9 cellular contexts compared by ENCODE assay signal in genomic region chr1:1513675-1514074, GRCh38. TPM values are rescaled to one million over a fixed set of nuclear protein-coding genes. Genes with fewer than 3 reads are reported as not detected.
A peak's percentile ranks its signal among the peaks of the same experiment; 100 is the strongest.
DNase-seq lines count a peak whose midpoint lies in the region; TF ChIP-seq lines count a peak whose summit lies in the region.
"Not testable (repeated sequence)": the region's sequence is repeated elsewhere in the genome, so short reads cannot be mapped to it uniquely, and the experiment has no call there.
"Had no signal": no experiment of that assay in that cellular context is flagged by ENCODE, and none has a peak within 500 bp of the region (broad histone marks: within the 10 kb centered on the region; RNA-seq: fewer than 3 reads in every experiment).

No MANE protein-coding gene starts in this region.

- WGBS in mesenchymal stem cell, result 93% methylated on average over 13 of the region's 18 CpGs
- WGBS in smooth muscle cell (ENCODE audit: low lambda C conversion rate), result 100% methylated on average over 4 of the region's 18 CpGs

- H3K9me3 ChIP-seq in Loucy (ENCODE audit: insufficient read depth, low read depth, low read length); mesenchymal stem cell (ENCODE audit: control insufficient read depth, low read length); smooth muscle cell (replicated peaks; ENCODE audit: low read depth): not testable (repeated sequence)

- H3K27me3 ChIP-seq in ACC112 (ENCODE audit: insufficient read depth, low read length); Loucy (ENCODE audit: insufficient read depth, low read length, poor library complexity, severe bottlenecking); mesenchymal stem cell (ENCODE audit: control insufficient read depth in 1 of 2, insufficient read depth in 1 of 2, low read length in 2 of 2); smooth muscle cell (ENCODE audit: low read depth): not testable (repeated sequence)

- H4K20me1 ChIP-seq in Loucy (ENCODE audit: insufficient read depth, low read length, poor library complexity, severe bottlenecking); smooth muscle cell (ENCODE audit: low read depth): not testable (repeated sequence)

- not testable (repeated sequence) for H3K23ac ChIP-seq in mesenchymal stem cell (ENCODE audit: low read length in 2 of 2)

- not testable (repeated sequence) for H3K18ac ChIP-seq in mesenchymal stem cell (ENCODE audit: low read depth in 1 of 2, low read length in 2 of 2)

- H3K14ac ChIP-seq in mesenchymal stem cell (ENCODE audit: low read length in 2 of 2), result not testable (repeated sequence)

- H3K27ac Mint-ChIP-seq in activated T-helper 2 cell treated with anti-CD3 and anti-CD28 coated beads, Interferon-gamma antibody, Interleukin-2, Interleukin-4, amounts not matched to agents 10 μg/mL and 5 μg/mL and 100 μg/mL, durations not matched to agents 14 hours and 24 hours and 36 hours; chondrocyte (ENCODE audit: unreplicated experiment): not testable (repeated sequence)

- not testable (repeated sequence) for H3K4me1 Mint-ChIP-seq in activated T-helper 2 cell treated with anti-CD3 and anti-CD28 coated beads, Interferon-gamma antibody, Interleukin-2, Interleukin-4, amounts not matched to agents 10 μg/mL and 5 μg/mL and 100 μg/mL, durations not matched to agents 14 hours and 24 hours and 36 hours (ENCODE audit: low read depth)
- H3K4me1 Mint-ChIP-seq in chondrocyte (ENCODE audit: low read depth), result peaks cover 18% of the 10 kb centered on the region

- H3K27me3 Mint-ChIP-seq in activated T-helper 2 cell treated with anti-CD3 and anti-CD28 coated beads, Interferon-gamma antibody, Interleukin-2, Interleukin-4, amounts not matched to agents 10 μg/mL and 5 μg/mL and 100 μg/mL, durations not matched to agents 14 hours and 24 hours and 36 hours (ENCODE audit: low read depth); chondrocyte (ENCODE audit: low read depth): not testable (repeated sequence)

- not testable (repeated sequence) for H2AFZ ChIP-seq in ACC112 (ENCODE audit: low read length, unreplicated experiment); Loucy (ENCODE audit: low read length); mesenchymal stem cell (ENCODE audit: low read depth, low read length); smooth muscle cell (ENCODE audit: low read depth)

- H3K9ac ChIP-seq in Loucy (ENCODE audit: low read depth, low read length, poor library complexity, severe bottlenecking), result peak overlapping the region; percentile 71
- not testable (repeated sequence) for H3K9ac ChIP-seq in mesenchymal stem cell (ENCODE audit: low read length); smooth muscle cell (ENCODE audit: low read depth)

- H3K4me3 ChIP-seq in ACC112 (ENCODE audit: low read depth, low read length) (peak overlapping the region; percentile 66), GM08714 (ENCODE audit: low read length) (peak overlapping the region; percentile 28; the same call in 1 of the 2 replicates), Loucy (ENCODE audit: low read length, poor library complexity, severe bottlenecking) (peak overlapping the region; percentile 62)
- H3K4me3 ChIP-seq in mesenchymal stem cell (ENCODE audit: insufficient read depth in 1 of 2, low read depth in 1 of 2, low read length in 2 of 2); smooth muscle cell: not testable (repeated sequence)

- peaks cover 16% of the 10 kb centered on the region for H3K36me3 Mint-ChIP-seq in activated T-helper 2 cell treated with anti-CD3 and anti-CD28 coated beads, Interferon-gamma antibody, Interleukin-2, Interleukin-4, amounts not matched to agents 10 μg/mL and 5 μg/mL and 100 μg/mL, durations not matched to agents 14 hours and 24 hours and 36 hours (ENCODE audit: low read depth)
- H3K36me3 Mint-ChIP-seq in chondrocyte (ENCODE audit: low read depth), result not testable (repeated sequence)

- intact Hi-C loops in activated T-helper 2 cell treated with anti-CD3 and anti-CD28 coated beads, Interferon-gamma antibody, Interleukin-2, Interleukin-4, amounts not matched to agents 10 μg/mL and 5 μg/mL and 100 μg/mL, durations not matched to agents 14 hours and 24 hours and 36 hours (cut with micrococcal nuclease), result not testable (repeated sequence)

- not testable (repeated sequence) for H2BK120ac ChIP-seq in mesenchymal stem cell (ENCODE audit: low read depth, low read length)

- not testable (repeated sequence) for H2AK5ac ChIP-seq in mesenchymal stem cell (ENCODE audit: low read length, severe bottlenecking)

- peak overlapping the region; percentile 76 for H3K4me2 ChIP-seq in Loucy (ENCODE audit: low read depth, low read length, poor library complexity, severe bottlenecking)
- peak overlapping the region; percentile 66 for H3K4me2 ChIP-seq in mesenchymal stem cell (ENCODE audit: low read length, poor library complexity, severe bottlenecking)
- H3K4me2 ChIP-seq in smooth muscle cell, result peak overlapping the region; percentile 54

- not testable (repeated sequence) for H4K91ac ChIP-seq in mesenchymal stem cell (ENCODE audit: low read length)

- peak overlapping the region; percentile 75 for H3K4me3 Mint-ChIP-seq in activated T-helper 2 cell treated with anti-CD3 and anti-CD28 coated beads, Interferon-gamma antibody, Interleukin-2, Interleukin-4, amounts not matched to agents 10 μg/mL and 5 μg/mL and 100 μg/mL, durations not matched to agents 14 hours and 24 hours and 36 hours (ENCODE audit: low read depth)
- H3K4me3 Mint-ChIP-seq in chondrocyte (ENCODE audit: unreplicated experiment), result peak overlapping the region; percentile 66

- H4K8ac ChIP-seq in mesenchymal stem cell (ENCODE audit: low read length), result not testable (repeated sequence)

- H3K9me3 Mint-ChIP-seq in activated T-helper 2 cell treated with anti-CD3 and anti-CD28 coated beads, Interferon-gamma antibody, Interleukin-2, Interleukin-4, amounts not matched to agents 10 μg/mL and 5 μg/mL and 100 μg/mL, durations not matched to agents 14 hours and 24 hours and 36 hours; chondrocyte (ENCODE audit: low read depth): not testable (repeated sequence)

- H2BK15ac ChIP-seq in mesenchymal stem cell (ENCODE audit: low read depth, poor library complexity, severe bottlenecking), result not testable (repeated sequence)

- H2BK5ac ChIP-seq in mesenchymal stem cell (ENCODE audit: low read depth, low read length, poor library complexity, severe bottlenecking), result not testable (repeated sequence)

- H3K4ac ChIP-seq in mesenchymal stem cell (ENCODE audit: low read depth in 1 of 2, low read length in 2 of 2), result not testable (repeated sequence)

- H3F3A ChIP-seq in Loucy (ENCODE audit: low read depth); smooth muscle cell (ENCODE audit: low read depth): not testable (repeated sequence)

- H2BK12ac ChIP-seq in mesenchymal stem cell (ENCODE audit: low read length in 2 of 2), result not testable (repeated sequence)

- H3K9me2 ChIP-seq in Loucy (replicated peaks; ENCODE audit: low read depth, low read length), result not testable (repeated sequence)

- H3K79me1 ChIP-seq in mesenchymal stem cell (replicated peaks; ENCODE audit: low read length, poor library complexity, severe bottlenecking), result peaks cover 14% of the 10 kb centered on the region

- peaks cover 25% of the 10 kb centered on the region for H3K79me2 ChIP-seq in ACC112 (ENCODE audit: control insufficient read depth, insufficient read depth, low read length, unreplicated experiment)
- peaks cover 20% of the 10 kb centered on the region; the same call in 1 of the 2 replicates for H3K79me2 ChIP-seq in Loucy (ENCODE audit: insufficient read depth, low read length)
- peaks cover 20% of the 10 kb centered on the region for H3K79me2 ChIP-seq in smooth muscle cell (ENCODE audit: low read depth)

- H3K4me1 ChIP-seq in ACC112 (ENCODE audit: control insufficient read depth, insufficient read depth, low read length, unreplicated experiment); mesenchymal stem cell (ENCODE audit: control insufficient read depth, insufficient read depth, low read depth, low read length); smooth muscle cell (ENCODE audit: low read depth): not testable (repeated sequence)
- peaks cover 14% of the 10 kb centered on the region for H3K4me1 ChIP-seq in Loucy (ENCODE audit: insufficient read depth, low read length, poor library complexity, severe bottlenecking)

- TF ChIP-seq CTCF in Loucy (conservative IDR thresholded peaks at IDR 0.05; ENCODE audit: low read length); VCaP (conservative IDR thresholded peaks at IDR 0.05); chondrocyte (IDR thresholded peaks at IDR 0.05); smooth muscle cell (IDR thresholded peaks at IDR 0.05; ENCODE audit: borderline replicate concordance, insufficient read depth, poor library complexity, severe bottlenecking): not testable (repeated sequence)

- H3K36me3 ChIP-seq in ACC112 (ENCODE audit: insufficient read depth, low read length); smooth muscle cell (ENCODE audit: low read depth): not testable (repeated sequence)
- H3K36me3 ChIP-seq in Loucy (ENCODE audit: insufficient read depth, low read length) (peaks cover 10% of the 10 kb centered on the region; the same call in 1 of the 2 replicates), mesenchymal stem cell (ENCODE audit: control insufficient read depth in 1 of 2, insufficient read depth in 2 of 2, low read depth in 1 of 2, low read length in 2 of 2) (peaks cover 18 to 37% of the 10 kb centered on the region in 2 experiments)

- DNase-seq in activated T-helper 2 cell treated with anti-CD3 and anti-CD28 coated beads, Interferon-gamma antibody, Interleukin-2, Interleukin-4, amounts not matched to agents 10 μg/mL and 5 μg/mL and 100 μg/mL, durations not matched to agents 14 hours and 24 hours and 36 hours (ENCODE audit: low spot score); chondrocyte (ENCODE audit: low spot score); mesenchymal stem cell; smooth muscle cell (lab: John Stamatoyannopoulos, UW; ENCODE audit: unreplicated experiment): not testable (repeated sequence)

- not testable (repeated sequence) for H3K27ac ChIP-seq in ACC112 (ENCODE audit: low read depth, low read length); mesenchymal stem cell (ENCODE audit: low read length, poor library complexity, severe bottlenecking); smooth muscle cell (ENCODE audit: low read depth)
- H3K27ac ChIP-seq in VCaP, result peak overlapping the region; percentile 74

RNA-seq across cellular contexts. Expression of gene ATAD3A, which starts 1.7 kb away (rescaled TPM):
- 71.5 and 78.5 TPM in 2 replicates for total RNA-seq in activated T-helper 2 cell treated with anti-CD3 and anti-CD28 coated beads, Interferon-gamma antibody, Interleukin-2, Interleukin-4, amounts not matched to agents 10 μg/mL and 5 μg/mL and 100 μg/mL, durations not matched to agents 14 hours and 24 hours and 36 hours
- total RNA-seq in chondrocyte (29.9 to 39.6 TPM (median 34.6 TPM) in 3 replicates), smooth muscle cell (14.3 and 16.0 TPM in 2 replicates)
- 23.0 TPM for polyA plus RNA-seq in mesenchymal stem cell (2013, experiment 1 of 2)
- polyA plus RNA-seq in mesenchymal stem cell (2013, experiment 2 of 2), result 22.7 TPM
- polyA plus RNA-seq in smooth muscle cell, result 58.0 and 68.7 TPM in 2 replicates

RNA-seq across cellular contexts. Expression of gene TMEM240, which starts 26.7 kb away (rescaled TPM):
- 0.25 and 0.48 TPM in 2 replicates for total RNA-seq in activated T-helper 2 cell treated with anti-CD3 and anti-CD28 coated beads, Interferon-gamma antibody, Interleukin-2, Interleukin-4, amounts not matched to agents 10 μg/mL and 5 μg/mL and 100 μg/mL, durations not matched to agents 14 hours and 24 hours and 36 hours
- total RNA-seq in chondrocyte, result 3.6 to 6.1 TPM (median 5.8 TPM) in 3 replicates
- 3.3 TPM for polyA plus RNA-seq in mesenchymal stem cell (2013, experiment 1 of 2)
- polyA plus RNA-seq in mesenchymal stem cell (2013, experiment 2 of 2), result 3.3 TPM
- total RNA-seq in smooth muscle cell, result 1.9 and 12.2 TPM in 2 replicates
- 2.7 and 4.0 TPM in 2 replicates for polyA plus RNA-seq in smooth muscle cell
- total RNA-seq: A172 had no signal

RNA-seq across cellular contexts. Expression of gene ATAD3B, which starts 42.1 kb away (rescaled TPM):
- total RNA-seq in activated T-helper 2 cell treated with anti-CD3 and anti-CD28 coated beads, Interferon-gamma antibody, Interleukin-2, Interleukin-4, amounts not matched to agents 10 μg/mL and 5 μg/mL and 100 μg/mL, durations not matched to agents 14 hours and 24 hours and 36 hours, result 68.0 and 70.9 TPM in 2 replicates
- total RNA-seq in chondrocyte (24.3 to 31.9 TPM (median 24.7 TPM) in 3 replicates), smooth muscle cell (6.7 and 8.6 TPM in 2 replicates)
- polyA plus RNA-seq in mesenchymal stem cell (2013, experiment 1 of 2), result 13.9 TPM
- 12.7 TPM for polyA plus RNA-seq in mesenchymal stem cell (2013, experiment 2 of 2)
- polyA plus RNA-seq in smooth muscle cell, result 20.2 and 27.4 TPM in 2 replicates
